ENCODE assay signal across 1 cellular context in genomic region chr15:85381850-85382751, GRCh38.
TF ChIP-seq lines count a peak whose summit lies in the region.

No MANE protein-coding gene starts in this region.

TF ChIP-seq in HepG2, 621 proteins besides CTCF, POLR2A, EP300 and RAD21:
- no peak for TF ChIP-seq ZNF513 (CRISPR knock-in tag; conservative IDR thresholded peaks at IDR 0.05)
- no peak for TF ChIP-seq ZNF414 (CRISPR knock-in tag; IDR thresholded peaks at IDR 0.05)
